ENCODE assay signal across 8 cellular contexts in genomic region chr11:46845440-46845739, GRCh38. TPM values are rescaled to one million over a fixed set of nuclear protein-coding genes. Genes with fewer than 3 reads are reported as not detected.
DNase-seq lines count a peak whose midpoint lies in the region; TF ChIP-seq lines count a peak whose summit lies in the region.

No MANE protein-coding gene starts in this region.

- TF ChIP-seq POLR2A in erythroblast (IDR thresholded peaks at IDR 0.05; ENCODE audit: low read length), result no peak

- H3K27me3 ChIP-seq in duodenal mucosa (ENCODE audit: control insufficient read depth in 1 of 2, insufficient read depth in 2 of 2, low read length in 2 of 2) (no peaks in the 10 kb centered on the region), neural progenitor cell (no peaks in the 10 kb centered on the region)

- H3K9ac ChIP-seq in ES-I3 (ENCODE audit: low read depth, low read length), result peak overlapping the region; percentile 92
- peak overlapping the region; percentile 71 to 83 for H3K9ac ChIP-seq in duodenal mucosa (ENCODE audit: low read depth in 1 of 2, low read length in 2 of 2)
- H3K9ac ChIP-seq in neural progenitor cell, result peak overlapping the region; percentile 88

- H3K36me3 ChIP-seq in ES-I3 (ENCODE audit: insufficient read depth, low read length), result no peaks in the 10 kb centered on the region
- peaks cover 0 to 3% of the 10 kb centered on the region in 2 donors for H3K36me3 ChIP-seq in duodenal mucosa (ENCODE audit: control insufficient read depth in 1 of 2, insufficient read depth in 2 of 2, low read length in 2 of 2)
- H3K36me3 ChIP-seq in neural progenitor cell, result no peaks in the 10 kb centered on the region

- H3K4me1 Mint-ChIP-seq in neural progenitor cell, result peaks cover 24% of the 10 kb centered on the region

- H3K36me3 Mint-ChIP-seq in neural progenitor cell, result peaks cover 18% of the 10 kb centered on the region

- H3K4me3 Mint-ChIP-seq in neural progenitor cell, result peak overlapping the region; percentile 94

- H3K4me3 ChIP-seq in LNCaP clone FGC (ENCODE audit: low read depth, low read length) (peak overlapping the region; percentile 68), duodenal mucosa (ENCODE audit: low read depth in 1 of 2, low read length in 2 of 2) (peak overlapping the region; percentile 84 to 92), neural progenitor cell (peak overlapping the region; percentile 66)

- no peak for TF ChIP-seq CTCF in LNCaP clone FGC (IDR thresholded peaks at IDR 0.05; ENCODE audit: control insufficient read depth, extremely low read depth, insufficient read depth)
- no peak for TF ChIP-seq CTCF in neural progenitor cell (IDR thresholded peaks at IDR 0.05)

- peaks cover 4% of the 10 kb centered on the region for H3F3A ChIP-seq in neural progenitor cell (ENCODE audit: low read depth)

- in situ Hi-C loops in KBM-7 (cut with MboI; ENCODE audit: low pct_unique_long_range_greater_than_20kb, low sequenced_read_pairs), result no loop called here

- peaks cover 8% of the 10 kb centered on the region for H3K27me3 Mint-ChIP-seq in neural progenitor cell (ENCODE audit: insufficient read depth, low read depth)

- peak overlapping the region; percentile 95 for H3K4me2 ChIP-seq in neural progenitor cell

- H3K27ac Mint-ChIP-seq in neural progenitor cell, result peak overlapping the region; percentile 89

- H2AFZ ChIP-seq in neural progenitor cell (replicated peaks), result no peak overlapping the region

- DNase-seq in LNCaP clone FGC (ENCODE audit: low read depth) (no peak), neural progenitor cell (ENCODE audit: low spot score) (no peak), dermis blood vessel endothelial cell (no peak), ecto neural progenitor cell (ENCODE audit: low spot score) (no peak), erythroblast (lab: John Stamatoyannopoulos, UW) (no peak), KBM-7 (no peak)

- peaks cover 50% of the 10 kb centered on the region for H4K20me1 ChIP-seq in neural progenitor cell (ENCODE audit: low read depth)

- peaks cover 58% of the 10 kb centered on the region for H3K79me2 ChIP-seq in neural progenitor cell (ENCODE audit: low read depth)

- peak overlapping the region; percentile 60 for H3K27ac ChIP-seq in duodenal mucosa (ENCODE audit: low read depth, low read length)
- no peak overlapping the region for H3K27ac ChIP-seq in neural progenitor cell

- no peaks in the 10 kb centered on the region for H3K9me3 ChIP-seq in ES-I3 (ENCODE audit: control insufficient read depth, insufficient read depth, low read length)
- no peaks in the 10 kb centered on the region for H3K9me3 ChIP-seq in duodenal mucosa (ENCODE audit: control insufficient read depth in 1 of 2, low read length in 2 of 2)
- H3K9me3 ChIP-seq in neural progenitor cell (ENCODE audit: low read depth), result no peaks in the 10 kb centered on the region

- H3K4me1 ChIP-seq in ES-I3 (ENCODE audit: insufficient read depth, low read length) (peaks cover 6% of the 10 kb centered on the region; the same call in 1 of the 2 replicates), duodenal mucosa (ENCODE audit: control insufficient read depth in 1 of 2, insufficient read depth in 2 of 2, low read length in 2 of 2) (peaks cover 7 to 16% of the 10 kb centered on the region in 2 donors), neural progenitor cell (peaks cover 9% of the 10 kb centered on the region)

- H3K9me3 Mint-ChIP-seq in neural progenitor cell, result no peaks in the 10 kb centered on the region

RNA-seq across cellular contexts. Expression of gene CKAP5, which starts 0.7 kb away (rescaled TPM):
- total RNA-seq in neural progenitor cell (ENCODE audit: low replicate concordance) (196 and 247 TPM in 2 replicates), dermis blood vessel endothelial cell (58.0 and 115 TPM in 2 replicates)
